In the genomic region with DNA sequence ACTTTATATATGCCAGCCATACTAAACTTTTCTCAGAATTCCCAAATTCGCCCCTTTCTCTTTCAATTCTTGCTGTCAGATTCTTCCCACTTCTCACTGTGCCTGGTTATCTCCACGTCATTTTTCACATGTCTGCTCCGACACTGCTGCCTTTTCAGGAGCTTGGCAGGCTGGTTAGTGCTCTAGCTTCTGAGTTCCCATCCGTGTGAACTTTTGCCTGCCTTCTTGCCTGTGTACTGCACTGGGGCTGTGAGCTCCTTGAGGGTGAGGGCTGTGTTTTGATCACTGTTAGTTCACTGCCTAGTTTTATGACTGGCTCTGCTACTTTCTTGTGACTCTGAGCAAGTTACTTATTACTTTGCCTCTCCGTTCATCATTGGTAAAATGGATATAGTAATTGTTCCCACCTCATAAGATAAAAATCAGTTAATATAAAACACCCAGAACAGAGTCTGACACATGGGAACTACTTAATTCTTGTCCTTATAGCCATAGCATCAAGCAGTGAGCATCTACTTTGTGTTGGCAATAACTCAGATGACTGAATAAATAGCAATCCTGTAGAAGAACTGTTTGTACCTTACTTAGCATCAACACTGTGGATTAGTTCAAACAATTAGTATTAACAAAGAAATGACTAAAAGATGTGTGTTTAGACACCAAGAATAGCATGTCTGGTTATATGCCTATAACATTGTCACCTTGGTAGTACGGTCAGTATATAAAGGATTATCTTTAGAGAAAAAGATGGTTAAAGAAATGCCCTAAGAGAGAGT, we compare ENCODE assay signal across 1 cellular context.
TF ChIP-seq lines count a peak whose summit lies in the region.

No MANE protein-coding gene starts in this region.

TF ChIP-seq in SK-N-SH, 30 proteins besides CTCF, POLR2A, EP300 and RAD21 (continued from another document):
- TF ChIP-seq, protein P1, sequence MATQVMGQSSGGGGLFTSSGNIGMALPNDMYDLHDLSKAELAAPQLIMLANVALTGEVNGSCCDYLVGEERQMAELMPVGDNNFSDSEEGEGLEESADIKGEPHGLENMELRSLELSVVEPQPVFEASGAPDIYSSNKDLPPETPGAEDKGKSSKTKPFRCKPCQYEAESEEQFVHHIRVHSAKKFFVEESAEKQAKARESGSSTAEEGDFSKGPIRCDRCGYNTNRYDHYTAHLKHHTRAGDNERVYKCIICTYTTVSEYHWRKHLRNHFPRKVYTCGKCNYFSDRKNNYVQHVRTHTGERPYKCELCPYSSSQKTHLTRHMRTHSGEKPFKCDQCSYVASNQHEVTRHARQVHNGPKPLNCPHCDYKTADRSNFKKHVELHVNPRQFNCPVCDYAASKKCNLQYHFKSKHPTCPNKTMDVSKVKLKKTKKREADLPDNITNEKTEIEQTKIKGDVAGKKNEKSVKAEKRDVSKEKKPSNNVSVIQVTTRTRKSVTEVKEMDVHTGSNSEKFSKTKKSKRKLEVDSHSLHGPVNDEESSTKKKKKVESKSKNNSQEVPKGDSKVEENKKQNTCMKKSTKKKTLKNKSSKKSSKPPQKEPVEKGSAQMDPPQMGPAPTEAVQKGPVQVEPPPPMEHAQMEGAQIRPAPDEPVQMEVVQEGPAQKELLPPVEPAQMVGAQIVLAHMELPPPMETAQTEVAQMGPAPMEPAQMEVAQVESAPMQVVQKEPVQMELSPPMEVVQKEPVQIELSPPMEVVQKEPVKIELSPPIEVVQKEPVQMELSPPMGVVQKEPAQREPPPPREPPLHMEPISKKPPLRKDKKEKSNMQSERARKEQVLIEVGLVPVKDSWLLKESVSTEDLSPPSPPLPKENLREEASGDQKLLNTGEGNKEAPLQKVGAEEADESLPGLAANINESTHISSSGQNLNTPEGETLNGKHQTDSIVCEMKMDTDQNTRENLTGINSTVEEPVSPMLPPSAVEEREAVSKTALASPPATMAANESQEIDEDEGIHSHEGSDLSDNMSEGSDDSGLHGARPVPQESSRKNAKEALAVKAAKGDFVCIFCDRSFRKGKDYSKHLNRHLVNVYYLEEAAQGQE (IDR thresholded peaks at IDR 0.05; ENCODE audit: low read depth, low read length): no peak
- no peak for TF ChIP-seq NFIC (IDR thresholded peaks at IDR 0.05; ENCODE audit: borderline replicate concordance)
- no peak for TF ChIP-seq GABPA (IDR thresholded peaks at IDR 0.05; ENCODE audit: low read depth)
- TF ChIP-seq ZBTB33 (IDR thresholded peaks at IDR 0.05; ENCODE audit: borderline replicate concordance, low read depth): no peak
- TF ChIP-seq, protein P2, sequence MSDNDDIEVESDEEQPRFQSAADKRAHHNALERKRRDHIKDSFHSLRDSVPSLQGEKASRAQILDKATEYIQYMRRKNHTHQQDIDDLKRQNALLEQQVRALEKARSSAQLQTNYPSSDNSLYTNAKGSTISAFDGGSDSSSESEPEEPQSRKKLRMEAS (IDR thresholded peaks at IDR 0.05; ENCODE audit: low read depth): no peak
- TF ChIP-seq SMC3 (IDR thresholded peaks at IDR 0.05; ENCODE audit: low read depth, low read length): no peak
- no peak for TF ChIP-seq CHD2 (IDR thresholded peaks at IDR 0.05; ENCODE audit: low read length, partially characterized antibody)
- no peak for TF ChIP-seq ELF1 (IDR thresholded peaks at IDR 0.05)
- no peak for TF ChIP-seq EZH2phosphoT487 (IDR thresholded peaks at IDR 0.05; ENCODE audit: borderline replicate concordance, low read depth)
- no peak for TF ChIP-seq GATA2 (CRISPR knock-in tag; IDR thresholded peaks at IDR 0.05)
- no peak for TF ChIP-seq RCOR1 (IDR thresholded peaks at IDR 0.05; ENCODE audit: low read length)
- TF ChIP-seq FOXJ3 (CRISPR knock-in tag; IDR thresholded peaks at IDR 0.05): no peak
- no peak for TF ChIP-seq POLR2AphosphoS5 (IDR thresholded peaks at IDR 0.05; ENCODE audit: low read depth, low read length)
- TF ChIP-seq, protein P3, sequence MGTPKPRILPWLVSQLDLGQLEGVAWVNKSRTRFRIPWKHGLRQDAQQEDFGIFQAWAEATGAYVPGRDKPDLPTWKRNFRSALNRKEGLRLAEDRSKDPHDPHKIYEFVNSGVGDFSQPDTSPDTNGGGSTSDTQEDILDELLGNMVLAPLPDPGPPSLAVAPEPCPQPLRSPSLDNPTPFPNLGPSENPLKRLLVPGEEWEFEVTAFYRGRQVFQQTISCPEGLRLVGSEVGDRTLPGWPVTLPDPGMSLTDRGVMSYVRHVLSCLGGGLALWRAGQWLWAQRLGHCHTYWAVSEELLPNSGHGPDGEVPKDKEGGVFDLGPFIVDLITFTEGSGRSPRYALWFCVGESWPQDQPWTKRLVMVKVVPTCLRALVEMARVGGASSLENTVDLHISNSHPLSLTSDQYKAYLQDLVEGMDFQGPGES (IDR thresholded peaks at IDR 0.05; ENCODE audit: low read depth, low read length): no peak
- TF ChIP-seq USF1 (IDR thresholded peaks at IDR 0.05; ENCODE audit: borderline replicate concordance, low read depth): no peak
- no peak for TF ChIP-seq MEF2A (IDR thresholded peaks at IDR 0.05; ENCODE audit: borderline replicate concordance, low read depth)
- no peak for TF ChIP-seq YY1 (IDR thresholded peaks at IDR 0.05; ENCODE audit: low read depth)
